21 cellular contexts compared by ENCODE assay signal in the genomic region with DNA sequence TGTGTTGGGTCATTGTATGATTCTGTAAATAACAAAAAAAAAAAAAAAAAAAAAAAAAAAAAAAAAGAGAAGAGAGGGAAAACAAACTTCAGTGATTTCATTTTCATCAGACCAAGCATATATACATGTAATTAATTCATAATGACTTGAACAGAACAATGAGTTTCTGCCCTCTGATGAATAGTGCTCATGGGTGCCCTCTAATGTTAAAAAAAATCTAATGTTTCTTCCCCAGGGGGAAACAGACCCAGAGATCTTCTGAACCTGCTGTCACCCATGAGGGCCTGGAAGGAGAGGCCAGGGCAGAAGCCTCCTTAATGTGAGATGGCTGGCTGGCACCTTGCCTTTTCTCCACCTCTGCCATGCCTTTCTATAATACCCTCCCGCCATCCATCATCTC.
DNase-seq lines count a peak whose midpoint lies in the region; ATAC-seq, FAIRE-seq and TF ChIP-seq lines count a peak whose summit lies in the region.
"Had no signal": no experiment of that assay in that cellular context is flagged by ENCODE, and none has a peak within 500 bp of the region (broad histone marks: within the 10 kb centered on the region; RNA-seq: fewer than 3 reads in every experiment).

No MANE protein-coding gene starts in this region.

- no peaks in the 10 kb centered on the region for H3K36me3 ChIP-seq in A673 (ENCODE audit: insufficient read depth, low read length, poor library complexity, severe bottlenecking)
- no peaks in the 10 kb centered on the region for H3K36me3 ChIP-seq in GM23338 (ENCODE audit: insufficient read depth)
- no peaks in the 10 kb centered on the region for H3K36me3 ChIP-seq in bronchial epithelial cell (ENCODE audit: control insufficient read depth, insufficient read depth, low read length)
- H3K36me3 ChIP-seq: colonic mucosa, pancreas, stomach, upper lobe of right lung had no signal

- FAIRE-seq in bronchial epithelial cell (lab: Jason Lieb, UNC) (no peak), RCC 7860 (lab: Jason Lieb, UNC) (no peak)
- FAIRE-seq: endometrium, pancreas had no signal

- no peaks in the 10 kb centered on the region for H3K79me2 ChIP-seq in GM23338 (replicated peaks; ENCODE audit: insufficient read depth)

- H3K27ac ChIP-seq in A673 (ENCODE audit: low read depth, low read length, poor library complexity, severe bottlenecking) = no peak overlapping the region
- H3K27ac ChIP-seq in GM23338 (ENCODE audit: low read depth) = no peak overlapping the region
- H3K27ac ChIP-seq: colonic mucosa, pancreas, stomach, upper lobe of right lung had no signal

- no peak overlapping the region for H3K4me3 Mint-ChIP-seq in GM23338
- H3K4me3 Mint-ChIP-seq: activated naive CD8-positive, alpha-beta T cell had no signal

- no peaks in the 10 kb centered on the region for H3K27me3 ChIP-seq in A673 (replicated peaks; ENCODE audit: insufficient read depth, low read depth, low read length, poor library complexity)
- no peaks in the 10 kb centered on the region for H3K27me3 ChIP-seq in GM23338 (ENCODE audit: insufficient read depth)
- no peaks in the 10 kb centered on the region for H3K27me3 ChIP-seq in bronchial epithelial cell (ENCODE audit: control insufficient read depth, insufficient read depth, low read length)
- H3K27me3 ChIP-seq: colonic mucosa, pancreas, stomach, upper lobe of right lung had no signal

- no peaks in the 10 kb centered on the region for H3K36me3 Mint-ChIP-seq in GM23338 (ENCODE audit: low read depth)
- H3K36me3 Mint-ChIP-seq: activated naive CD8-positive, alpha-beta T cell had no signal

- no peaks in the 10 kb centered on the region; the same call in 2 of the 3 replicates for H3K9me3 Mint-ChIP-seq in GM23338

- DNase-seq in A673 (ENCODE audit: low spot score) (no peak), GM23338 (ENCODE audit: low spot score) (no peak), OCI-M1 (lab: John Stamatoyannopoulos, UW) (peak; percentile 22), bronchial epithelial cell (ENCODE audit: low read depth) (no peak), AG08396 (ENCODE audit: low spot score) (no peak), RCC 7860 (ENCODE audit: low spot score) (no peak)
- DNase-seq: colonic mucosa; hippocampal formation; islet precursor cell; NCI-H1048; NCI-H2081; NCI-H524 treated with DMSO at 0.1 percent for 48 hours; pancreas; stimulated activated CD4-positive, alpha-beta T cell treated with anti-CD3 and anti-CD28 coated beads, Interleukin-2, amount 100 ng/mL, for 24 hours; stomach; upper lobe of right lung had no signal

- H3K4me3 ChIP-seq in A673 (ENCODE audit: low read depth, low read length, poor library complexity, severe bottlenecking) = no peak overlapping the region
- H3K4me3 ChIP-seq in GM23338 = no peak overlapping the region
- no peak overlapping the region for H3K4me3 ChIP-seq in bronchial epithelial cell (ENCODE audit: low read depth, low read length)
- H3K4me3 ChIP-seq: colonic mucosa, pancreas, stomach, upper lobe of right lung had no signal

- no peak overlapping the region for H3K4me2 ChIP-seq in GM23338

- intact Hi-C loops in A673 (cut with micrococcal nuclease; ENCODE audit: unreplicated experiment) = no loop called here

- CTCF ChIA-PET in A673 (lab: Charles Lee) = no interaction called here

- H3F3A ChIP-seq in GM23338 (replicated peaks; ENCODE audit: low read depth) = no peaks in the 10 kb centered on the region

- no peaks in the 10 kb centered on the region for H3K9me3 ChIP-seq in A673 (ENCODE audit: low read depth, low read length, poor library complexity, severe bottlenecking)
- H3K9me3 ChIP-seq: colonic mucosa, pancreas, stomach, upper lobe of right lung had no signal

- H3K4me1 ChIP-seq in A673 (ENCODE audit: insufficient read depth, low read length, poor library complexity, severe bottlenecking) (no peaks in the 10 kb centered on the region), GM23338 (ENCODE audit: insufficient read depth) (no peaks in the 10 kb centered on the region)
- H3K4me1 ChIP-seq: colonic mucosa, pancreas had no signal

- peaks cover 3% of the 10 kb centered on the region; the same call in 1 of the 3 replicates for H3K4me1 Mint-ChIP-seq in GM23338

- no peaks in the 10 kb centered on the region for H4K20me1 ChIP-seq in GM23338 (replicated peaks; ENCODE audit: insufficient read depth)

- H2AFZ ChIP-seq in GM23338 = no peak overlapping the region

- H3K9me2 ChIP-seq in GM23338 (ENCODE audit: insufficient read depth) = no peaks in the 10 kb centered on the region

- POLR2A ChIA-PET in A673 (lab: Charles Lee; ENCODE audit: low non-redundant PET) = no interaction called here

- no peak overlapping the region for H3K27ac Mint-ChIP-seq in GM23338
- H3K27ac Mint-ChIP-seq: activated naive CD8-positive, alpha-beta T cell had no signal

- H3K27me3 Mint-ChIP-seq in GM23338 (ENCODE audit: insufficient read depth, low read depth, poor library complexity) = peaks cover 3% of the 10 kb centered on the region
- H3K27me3 Mint-ChIP-seq: activated naive CD8-positive, alpha-beta T cell had no signal

- no TSS peak for BruUV-seq in A673 (replicated peaks; lab: Mats Ljungman, UMichigan)

- TF ChIP-seq CTCF in A673 (conservative IDR thresholded peaks at IDR 0.05; ENCODE audit: low read depth, low read length) (0 out of 2 replicates have a peak, but pooled peaks have one; percentile 9), GM23338 (conservative IDR thresholded peaks at IDR 0.05; ENCODE audit: low read depth in 2 of 2) (peak; percentile 17 to 32; a peak in 2 of 4 replicates), bronchial epithelial cell (IDR thresholded peaks at IDR 0.05; ENCODE audit: insufficient read depth, low read length, severe bottlenecking) (peak; percentile 6)

- ATAC-seq in GM23338 = no peak
- no peak for ATAC-seq in HG03520 (IDR thresholded peaks at IDR 0.05; ENCODE audit: unreplicated experiment)
- ATAC-seq in HG03025 (IDR thresholded peaks at IDR 0.05; ENCODE audit: low FRiP score, unreplicated experiment) = no peak
- ATAC-seq: activated CD4-positive, CD25-positive, alpha-beta regulatory T cell treated with anti-CD3 and anti-CD28 coated beads, Interleukin-2, amount 50 U/mL, for 24 hours; pancreas had no signal

TF ChIP-seq in GM23338, 12 proteins besides CTCF, POLR2A, EP300 and RAD21 (continues in another document):
- TF ChIP-seq EZH2 (IDR thresholded peaks at IDR 0.05; ENCODE audit: low read depth, unreplicated experiment) = no peak
- no peak for TF ChIP-seq STAT1 (IDR thresholded peaks at IDR 0.05; ENCODE audit: unreplicated experiment)
- TF ChIP-seq NANOG (IDR thresholded peaks at IDR 0.05; ENCODE audit: borderline replicate concordance) = no peak
- TF ChIP-seq JUNB (IDR thresholded peaks at IDR 0.05; ENCODE audit: unreplicated experiment) = no peak
- TF ChIP-seq, protein P1, sequence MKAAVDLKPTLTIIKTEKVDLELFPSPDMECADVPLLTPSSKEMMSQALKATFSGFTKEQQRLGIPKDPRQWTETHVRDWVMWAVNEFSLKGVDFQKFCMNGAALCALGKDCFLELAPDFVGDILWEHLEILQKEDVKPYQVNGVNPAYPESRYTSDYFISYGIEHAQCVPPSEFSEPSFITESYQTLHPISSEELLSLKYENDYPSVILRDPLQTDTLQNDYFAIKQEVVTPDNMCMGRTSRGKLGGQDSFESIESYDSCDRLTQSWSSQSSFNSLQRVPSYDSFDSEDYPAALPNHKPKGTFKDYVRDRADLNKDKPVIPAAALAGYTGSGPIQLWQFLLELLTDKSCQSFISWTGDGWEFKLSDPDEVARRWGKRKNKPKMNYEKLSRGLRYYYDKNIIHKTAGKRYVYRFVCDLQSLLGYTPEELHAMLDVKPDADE (IDR thresholded peaks at IDR 0.05) = no peak
- TF ChIP-seq ZNF114 (CRISPR knock-in tag; IDR thresholded peaks at IDR 0.05) = no peak
